Comparison of ENCODE assay signal across 1 cellular context in genomic region chr1:32724678-32725594, GRCh38.
TF ChIP-seq lines count a peak whose summit lies in the region.

No MANE protein-coding gene starts in this region.

TF ChIP-seq in HEK293, 187 proteins besides CTCF, POLR2A, EP300 and RAD21 (continued from another document):
- TF ChIP-seq ZNF398 (tag by site-specific recombination; IDR thresholded peaks at IDR 0.05), result peak; percentile 66
- no peak for TF ChIP-seq INSM2 (tag by site-specific recombination; IDR thresholded peaks at IDR 0.05)
- TF ChIP-seq SP2 (tag by site-specific recombination; IDR thresholded peaks at IDR 0.05), result peak; percentile 38; the same call in 1 of the 2 replicates
- TF ChIP-seq ZNF274 (IDR thresholded peaks at IDR 0.05; ENCODE audit: low read length), result no peak
- TF ChIP-seq ZNF274 (tag by site-specific recombination; IDR thresholded peaks at IDR 0.05; ENCODE audit: borderline replicate concordance), result no peak
- TF ChIP-seq SP7 (tag by site-specific recombination; IDR thresholded peaks at IDR 0.05), result peak; percentile 75
- no peak for TF ChIP-seq GLI4 (tag by site-specific recombination; IDR thresholded peaks at IDR 0.05)
- TF ChIP-seq ZNF670 (tag by site-specific recombination; IDR thresholded peaks at IDR 0.05; ENCODE audit: low read depth), result no peak
- TF ChIP-seq ZNF777 (tag by site-specific recombination; IDR thresholded peaks at IDR 0.05; ENCODE audit: borderline replicate concordance), result no peak
- no peak for TF ChIP-seq ZNF501 (tag by site-specific recombination; IDR thresholded peaks at IDR 0.05)
- TF ChIP-seq ZNF24 (tag by site-specific recombination; IDR thresholded peaks at IDR 0.05), result no peak
- TF ChIP-seq ZNF37A (tag by site-specific recombination; IDR thresholded peaks at IDR 0.05), result no peak
- peak; percentile 40; the same call in 1 of the 2 replicates for TF ChIP-seq WT1 (tag by site-specific recombination; IDR thresholded peaks at IDR 0.05)
- no peak for TF ChIP-seq GFI1B (tag by site-specific recombination; IDR thresholded peaks at IDR 0.05)
- TF ChIP-seq HOXC10 (CRISPR knock-in tag; IDR thresholded peaks at IDR 0.05), result no peak
- TF ChIP-seq SP3 (tag by site-specific recombination; IDR thresholded peaks at IDR 0.05), result peak; percentile 56
- TF ChIP-seq ZBTB48 (tag by site-specific recombination; IDR thresholded peaks at IDR 0.05), result no peak
- peak; percentile 65 for TF ChIP-seq PRDM10 (tag by site-specific recombination; IDR thresholded peaks at IDR 0.05)
- no peak for TF ChIP-seq ZNF112 (tag by site-specific recombination; IDR thresholded peaks at IDR 0.05)
- no peak for TF ChIP-seq ZBTB21 (tag by site-specific recombination; IDR thresholded peaks at IDR 0.05)
- 0 out of 2 replicates have a peak, but pooled peaks have one; percentile 17 for TF ChIP-seq ZIC2 (tag by site-specific recombination; IDR thresholded peaks at IDR 0.05)
- TF ChIP-seq ZNF600 (tag by site-specific recombination; IDR thresholded peaks at IDR 0.05), result peak; percentile 71
- TF ChIP-seq ZNF223 (tag by site-specific recombination; IDR thresholded peaks at IDR 0.05), result no peak
- TF ChIP-seq ZBTB8A (tag by site-specific recombination; IDR thresholded peaks at IDR 0.05), result peak; percentile 44; the same call in 1 of the 2 replicates
- peak; percentile 47; the same call in 1 of the 2 replicates for TF ChIP-seq ZNF366 (tag by site-specific recombination; conservative IDR thresholded peaks at IDR 0.05)
- TF ChIP-seq GLIS2 (tag by site-specific recombination; IDR thresholded peaks at IDR 0.05), result peak; percentile 77
- no peak for TF ChIP-seq ZNF645 (tag by site-specific recombination; IDR thresholded peaks at IDR 0.05)
- no peak for TF ChIP-seq ZNF561 (tag by site-specific recombination; IDR thresholded peaks at IDR 0.05; ENCODE audit: borderline replicate concordance)
- no peak for TF ChIP-seq ZBTB26 (tag by site-specific recombination; optimal IDR thresholded peaks at IDR 0.05)
- no peak for TF ChIP-seq ZNF146 (tag by site-specific recombination; IDR thresholded peaks at IDR 0.05)
- no peak for TF ChIP-seq ZNF10 (tag by site-specific recombination; IDR thresholded peaks at IDR 0.05)
- no peak for TF ChIP-seq PATZ1 (tag by site-specific recombination; IDR thresholded peaks at IDR 0.05)
- TF ChIP-seq SETDB1 (IDR thresholded peaks at IDR 0.05; ENCODE audit: insufficient read length, low read length), result no peak
- peak; percentile 56 for TF ChIP-seq GLIS1 (tag by site-specific recombination; IDR thresholded peaks at IDR 0.05)
- TF ChIP-seq ZBTB1 (tag by site-specific recombination; IDR thresholded peaks at IDR 0.05), result no peak
- TF ChIP-seq ZNF843 (tag by site-specific recombination; IDR thresholded peaks at IDR 0.05), result no peak
